In genomic region chr10:19956633-19957032, GRCh38 we compare ENCODE assay signal across 27 cellular contexts.
"Had no signal": no experiment of that assay in that cellular context is flagged by ENCODE, and none has a peak within 500 bp of the region (broad histone marks: within the 10 kb centered on the region; RNA-seq: fewer than 3 reads in every experiment).

No MANE protein-coding gene starts in this region.

- H3K9me3 ChIP-seq: body of pancreas, colonic mucosa, esophagus muscularis mucosa, gastrocnemius medialis had no signal

- H3K4me1 Mint-ChIP-seq: activated CD4-positive, alpha-beta T cell treated with anti-CD3 and anti-CD28 coated beads for 36 hours; activated CD4-positive, alpha-beta T cell treated with anti-CD3 and anti-CD28 coated beads, Interleukin-2, amount 10 ng/mL, durations not matched to agents 7 days and 5 days; activated T-helper 17 cell treated with anti-CD3 and anti-CD28 coated beads, Interleukin-2, amount 50 U/mL, for 72 hours had no signal

- FAIRE-seq: endometrium, endothelial cell of umbilical vein had no signal

- H3K36me3 Mint-ChIP-seq: activated naive CD8-positive, alpha-beta T cell had no signal

- H3K4me3 ChIP-seq: body of pancreas, colonic mucosa, esophagus muscularis mucosa, gastrocnemius medialis had no signal

- H3K27ac ChIP-seq: body of pancreas, colonic mucosa, epithelial cell of prostate, esophagus muscularis mucosa, foreskin keratinocyte, gastrocnemius medialis had no signal

- DNase-seq: activated CD4-positive, alpha-beta T cell treated with anti-CD3 and anti-CD28 coated beads for 36 hours; activated CD4-positive, alpha-beta T cell treated with anti-CD3 and anti-CD28 coated beads, Interleukin-2, amount 10 ng/mL, durations not matched to agents 7 days and 5 days; activated CD4-positive, alpha-beta T cell treated with anti-CD3 and anti-CD28 coated beads, Interleukin-2, amount 50 U/mL, for 4 hours; activated CD4-positive, CD25-positive, alpha-beta regulatory T cell; activated CD4-positive, CD25-positive, alpha-beta regulatory T cell treated with anti-CD3 and anti-CD28 coated beads, Interleukin-2, amount 50 U/mL, for 72 hours; activated CD8-positive, alpha-beta memory T cell treated with anti-CD3 and anti-CD28 coated beads for 24 hours; activated CD8-positive, alpha-beta T cell treated with anti-CD3 and anti-CD28 coated beads for 36 hours; activated effector memory CD4-positive, alpha-beta T cell treated with Interleukin-2 at 50 U/mL for 16 hours; activated gamma-delta T cell treated with Interleukin-2 at 50 U/mL for 16 hours; activated naive CD4-positive, alpha-beta T cell treated with anti-CD3 and anti-CD28 coated beads, Interleukin-2, amount 50 U/mL, for 16 hours; activated naive CD4-positive, alpha-beta T cell treated with Interleukin-2 at 50 U/mL for 16 hours; activated T-cell treated with anti-CD3 and anti-CD28 coated beads, Interleukin-2, amount 50 U/mL, for 4 hours; amniotic stem cell; aorta; body of pancreas; caudate nucleus; colonic mucosa; effector CD8-positive, alpha-beta T cell; foreskin keratinocyte; gastrocnemius medialis; T-helper 2 cell had no signal

- H3K27me3 ChIP-seq: body of pancreas, colonic mucosa, esophagus muscularis mucosa, foreskin keratinocyte, gastrocnemius medialis had no signal

- H3K4me3 Mint-ChIP-seq: activated CD4-positive, alpha-beta T cell treated with anti-CD3 and anti-CD28 coated beads for 36 hours; activated CD4-positive, alpha-beta T cell treated with anti-CD3 and anti-CD28 coated beads, Interleukin-2, amount 10 ng/mL, durations not matched to agents 7 days and 5 days; activated CD8-positive, alpha-beta T cell treated with anti-CD3 and anti-CD28 coated beads for 36 hours; activated naive CD8-positive, alpha-beta T cell; activated T-cell treated with anti-CD3 and anti-CD28 coated beads, Interleukin-2, amount 50 U/mL, for 4 hours; activated T-helper 17 cell treated with anti-CD3 and anti-CD28 coated beads, Interleukin-2, amount 50 U/mL, for 72 hours had no signal

- H3K36me3 ChIP-seq: colonic mucosa, esophagus muscularis mucosa, gastrocnemius medialis had no signal

- H3K27ac Mint-ChIP-seq: activated CD4-positive, alpha-beta T cell treated with anti-CD3 and anti-CD28 coated beads for 36 hours; activated CD4-positive, alpha-beta T cell treated with anti-CD3 and anti-CD28 coated beads, Interleukin-2, amount 10 ng/mL, durations not matched to agents 7 days and 5 days; activated CD8-positive, alpha-beta T cell treated with anti-CD3 and anti-CD28 coated beads for 36 hours; activated naive CD8-positive, alpha-beta T cell; activated T-helper 17 cell treated with anti-CD3 and anti-CD28 coated beads, Interleukin-2, amount 50 U/mL, for 72 hours had no signal

- H3K27me3 Mint-ChIP-seq: activated CD4-positive, alpha-beta T cell treated with anti-CD3 and anti-CD28 coated beads for 36 hours; activated CD4-positive, alpha-beta T cell treated with anti-CD3 and anti-CD28 coated beads, Interleukin-2, amount 10 ng/mL, durations not matched to agents 7 days and 5 days; activated CD8-positive, alpha-beta T cell treated with anti-CD3 and anti-CD28 coated beads for 36 hours; activated naive CD8-positive, alpha-beta T cell; activated T-helper 17 cell treated with anti-CD3 and anti-CD28 coated beads, Interleukin-2, amount 50 U/mL, for 72 hours had no signal

- H3K4me1 ChIP-seq: body of pancreas, colonic mucosa had no signal

- H3K9me3 Mint-ChIP-seq: activated CD4-positive, alpha-beta T cell treated with anti-CD3 and anti-CD28 coated beads, Interleukin-2, amount 10 ng/mL, durations not matched to agents 7 days and 5 days; activated CD8-positive, alpha-beta T cell treated with anti-CD3 and anti-CD28 coated beads for 36 hours; activated T-cell treated with anti-CD3 and anti-CD28 coated beads, Interleukin-2, amount 50 U/mL, for 4 hours had no signal
